ENCODE assay signal across 26 cellular contexts in genomic region chr2:175011505-175011904, GRCh38.
"Had no signal": no experiment of that assay in that cellular context is flagged by ENCODE, and none has a peak within 500 bp of the region (broad histone marks: within the 10 kb centered on the region; RNA-seq: fewer than 3 reads in every experiment).

No MANE protein-coding gene starts in this region.

- H3K4me3 Mint-ChIP-seq: activated CD4-positive, alpha-beta memory T cell treated with anti-CD3 and anti-CD28 coated beads for 36 hours; activated CD8-positive, alpha-beta memory T cell treated with anti-CD3 and anti-CD28 coated beads, Interleukin-2, amount 10 ng/mL, durations not matched to agents 7 days and 5 days; activated CD8-positive, alpha-beta T cell treated with anti-CD3 and anti-CD28 coated beads, Interleukin-2, amount 10 ng/mL, durations not matched to agents 7 days and 5 days; activated naive CD8-positive, alpha-beta T cell; activated T-helper 1 cell treated with anti-CD3 and anti-CD28 coated beads, Interleukin-12 subunit alpha, Interleukin-12 subunit beta, Interleukin-2, Interleukin-4 antibody, amounts not matched to agents 30 ng/mL and 10 ng/mL and 1 ng/mL, durations not matched to agents 14 hours and 24 hours and 36 hours; central memory CD8-positive, alpha-beta T cell; dendritic cell treated with granulocyte-macrophage colony-stimulating factor and Interleukin-4, amounts not matched to agents 40 ng/mL and 50 ng/mL, for 4 days; endodermal cell; WTC11 had no signal

- H3K4me1 Mint-ChIP-seq: central memory CD8-positive, alpha-beta T cell had no signal

- DNase-seq: activated CD4-positive, alpha-beta memory T cell treated with anti-CD3 and anti-CD28 coated beads for 36 hours; activated CD4-positive, alpha-beta T cell treated with anti-CD3 and anti-CD28 coated beads for 1 hour; activated CD4-positive, alpha-beta T cell treated with anti-CD3 and anti-CD28 coated beads for 48 hours; activated CD8-positive, alpha-beta memory T cell treated with anti-CD3 and anti-CD28 coated beads, Interleukin-2, amount 10 ng/mL, durations not matched to agents 7 days and 5 days; activated CD8-positive, alpha-beta memory T cell treated with anti-CD3 and anti-CD28 coated beads, Interleukin-2, amount 50 U/mL, for 4 hours; activated CD8-positive, alpha-beta T cell treated with anti-CD3 and anti-CD28 coated beads, Interleukin-2, amount 10 ng/mL, durations not matched to agents 7 days and 5 days; activated effector memory CD4-positive, alpha-beta T cell treated with anti-CD3 and anti-CD28 coated beads, Interleukin-2, amount 50 U/mL, for 16 hours; activated naive CD4-positive, alpha-beta T cell treated with anti-CD3 and anti-CD28 coated beads, Interleukin-2, amount 50 U/mL, for 16 hours; activated T-cell treated with anti-CD3 and anti-CD28 coated beads, Interleukin-2, amount 50 U/mL, for 1 hour; activated T-cell treated with anti-CD3 and anti-CD28 coated beads, Interleukin-2, amount 50 U/mL, for 48 hours; amniotic stem cell; anterior cingulate cortex; brain microvascular endothelial cell; dorsolateral prefrontal cortex; effector memory CD4-positive, alpha-beta T cell; endodermal cell; foreskin fibroblast; head of caudate nucleus; hippocampal formation; T-helper 2 cell had no signal

- H3K9me3 Mint-ChIP-seq: activated CD4-positive, alpha-beta memory T cell treated with anti-CD3 and anti-CD28 coated beads for 36 hours; central memory CD8-positive, alpha-beta T cell; dendritic cell treated with granulocyte-macrophage colony-stimulating factor and Interleukin-4, amounts not matched to agents 40 ng/mL and 50 ng/mL, for 4 days; endodermal cell had no signal

- H3K36me3 Mint-ChIP-seq: activated CD4-positive, alpha-beta memory T cell treated with anti-CD3 and anti-CD28 coated beads for 36 hours; activated CD8-positive, alpha-beta memory T cell treated with anti-CD3 and anti-CD28 coated beads, Interleukin-2, amount 10 ng/mL, durations not matched to agents 7 days and 5 days; activated naive CD8-positive, alpha-beta T cell had no signal

- H3K27ac Mint-ChIP-seq: activated CD4-positive, alpha-beta memory T cell treated with anti-CD3 and anti-CD28 coated beads for 36 hours; activated CD8-positive, alpha-beta memory T cell treated with anti-CD3 and anti-CD28 coated beads, Interleukin-2, amount 10 ng/mL, durations not matched to agents 7 days and 5 days; activated CD8-positive, alpha-beta T cell treated with anti-CD3 and anti-CD28 coated beads, Interleukin-2, amount 10 ng/mL, durations not matched to agents 7 days and 5 days; activated naive CD8-positive, alpha-beta T cell; activated T-helper 1 cell treated with anti-CD3 and anti-CD28 coated beads, Interleukin-12 subunit alpha, Interleukin-12 subunit beta, Interleukin-2, Interleukin-4 antibody, amounts not matched to agents 30 ng/mL and 10 ng/mL and 1 ng/mL, durations not matched to agents 14 hours and 24 hours and 36 hours; activated T-helper 2 cell treated with anti-CD3 and anti-CD28 coated beads, Interferon-gamma antibody, Interleukin-2, Interleukin-4, amounts not matched to agents 10 μg/mL and 5 μg/mL and 100 μg/mL, durations not matched to agents 14 hours and 24 hours and 36 hours; dendritic cell treated with granulocyte-macrophage colony-stimulating factor and Interleukin-4, amounts not matched to agents 40 ng/mL and 50 ng/mL, for 4 days; endodermal cell; WTC11 had no signal
